1 cellular context compared by ENCODE assay signal in the genomic region with DNA sequence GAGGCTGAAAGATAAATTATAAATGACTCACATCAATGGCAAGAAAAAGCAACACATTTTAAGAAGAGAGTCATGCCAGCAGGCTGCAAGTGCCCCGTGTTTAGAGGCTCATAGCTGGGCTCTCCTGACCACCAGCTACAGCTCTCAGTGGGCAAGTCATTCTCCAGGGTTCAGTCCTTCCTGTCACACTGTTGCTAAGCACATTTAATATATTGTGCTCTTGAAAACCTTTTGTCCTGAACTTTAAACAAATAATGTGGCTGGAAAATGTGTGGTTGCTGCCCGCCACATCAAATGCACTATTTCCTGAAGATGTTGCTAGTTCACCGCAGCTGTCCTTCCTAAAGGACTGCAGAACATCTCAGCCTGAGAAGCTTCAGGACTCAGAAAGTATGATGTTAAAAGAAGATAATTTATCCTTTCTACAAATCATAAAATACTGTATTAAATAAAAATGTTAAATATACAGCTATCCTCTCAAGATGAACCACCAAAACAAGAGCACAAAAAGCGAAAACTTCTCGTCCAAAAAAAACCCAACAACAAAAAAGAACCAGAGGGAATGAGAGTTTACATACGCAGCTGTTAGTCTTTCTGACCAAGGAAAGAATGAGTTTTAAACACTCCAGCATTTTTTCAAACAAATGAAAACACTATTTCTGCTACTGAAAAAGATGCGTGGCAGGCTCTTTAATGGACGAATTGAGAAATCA.
TF ChIP-seq lines count a peak whose summit lies in the region.

No MANE protein-coding gene starts in this region.

TF ChIP-seq in GM23338, 12 proteins besides CTCF, POLR2A, EP300 and RAD21 (continued from another document):
- TF ChIP-seq, protein P1, sequence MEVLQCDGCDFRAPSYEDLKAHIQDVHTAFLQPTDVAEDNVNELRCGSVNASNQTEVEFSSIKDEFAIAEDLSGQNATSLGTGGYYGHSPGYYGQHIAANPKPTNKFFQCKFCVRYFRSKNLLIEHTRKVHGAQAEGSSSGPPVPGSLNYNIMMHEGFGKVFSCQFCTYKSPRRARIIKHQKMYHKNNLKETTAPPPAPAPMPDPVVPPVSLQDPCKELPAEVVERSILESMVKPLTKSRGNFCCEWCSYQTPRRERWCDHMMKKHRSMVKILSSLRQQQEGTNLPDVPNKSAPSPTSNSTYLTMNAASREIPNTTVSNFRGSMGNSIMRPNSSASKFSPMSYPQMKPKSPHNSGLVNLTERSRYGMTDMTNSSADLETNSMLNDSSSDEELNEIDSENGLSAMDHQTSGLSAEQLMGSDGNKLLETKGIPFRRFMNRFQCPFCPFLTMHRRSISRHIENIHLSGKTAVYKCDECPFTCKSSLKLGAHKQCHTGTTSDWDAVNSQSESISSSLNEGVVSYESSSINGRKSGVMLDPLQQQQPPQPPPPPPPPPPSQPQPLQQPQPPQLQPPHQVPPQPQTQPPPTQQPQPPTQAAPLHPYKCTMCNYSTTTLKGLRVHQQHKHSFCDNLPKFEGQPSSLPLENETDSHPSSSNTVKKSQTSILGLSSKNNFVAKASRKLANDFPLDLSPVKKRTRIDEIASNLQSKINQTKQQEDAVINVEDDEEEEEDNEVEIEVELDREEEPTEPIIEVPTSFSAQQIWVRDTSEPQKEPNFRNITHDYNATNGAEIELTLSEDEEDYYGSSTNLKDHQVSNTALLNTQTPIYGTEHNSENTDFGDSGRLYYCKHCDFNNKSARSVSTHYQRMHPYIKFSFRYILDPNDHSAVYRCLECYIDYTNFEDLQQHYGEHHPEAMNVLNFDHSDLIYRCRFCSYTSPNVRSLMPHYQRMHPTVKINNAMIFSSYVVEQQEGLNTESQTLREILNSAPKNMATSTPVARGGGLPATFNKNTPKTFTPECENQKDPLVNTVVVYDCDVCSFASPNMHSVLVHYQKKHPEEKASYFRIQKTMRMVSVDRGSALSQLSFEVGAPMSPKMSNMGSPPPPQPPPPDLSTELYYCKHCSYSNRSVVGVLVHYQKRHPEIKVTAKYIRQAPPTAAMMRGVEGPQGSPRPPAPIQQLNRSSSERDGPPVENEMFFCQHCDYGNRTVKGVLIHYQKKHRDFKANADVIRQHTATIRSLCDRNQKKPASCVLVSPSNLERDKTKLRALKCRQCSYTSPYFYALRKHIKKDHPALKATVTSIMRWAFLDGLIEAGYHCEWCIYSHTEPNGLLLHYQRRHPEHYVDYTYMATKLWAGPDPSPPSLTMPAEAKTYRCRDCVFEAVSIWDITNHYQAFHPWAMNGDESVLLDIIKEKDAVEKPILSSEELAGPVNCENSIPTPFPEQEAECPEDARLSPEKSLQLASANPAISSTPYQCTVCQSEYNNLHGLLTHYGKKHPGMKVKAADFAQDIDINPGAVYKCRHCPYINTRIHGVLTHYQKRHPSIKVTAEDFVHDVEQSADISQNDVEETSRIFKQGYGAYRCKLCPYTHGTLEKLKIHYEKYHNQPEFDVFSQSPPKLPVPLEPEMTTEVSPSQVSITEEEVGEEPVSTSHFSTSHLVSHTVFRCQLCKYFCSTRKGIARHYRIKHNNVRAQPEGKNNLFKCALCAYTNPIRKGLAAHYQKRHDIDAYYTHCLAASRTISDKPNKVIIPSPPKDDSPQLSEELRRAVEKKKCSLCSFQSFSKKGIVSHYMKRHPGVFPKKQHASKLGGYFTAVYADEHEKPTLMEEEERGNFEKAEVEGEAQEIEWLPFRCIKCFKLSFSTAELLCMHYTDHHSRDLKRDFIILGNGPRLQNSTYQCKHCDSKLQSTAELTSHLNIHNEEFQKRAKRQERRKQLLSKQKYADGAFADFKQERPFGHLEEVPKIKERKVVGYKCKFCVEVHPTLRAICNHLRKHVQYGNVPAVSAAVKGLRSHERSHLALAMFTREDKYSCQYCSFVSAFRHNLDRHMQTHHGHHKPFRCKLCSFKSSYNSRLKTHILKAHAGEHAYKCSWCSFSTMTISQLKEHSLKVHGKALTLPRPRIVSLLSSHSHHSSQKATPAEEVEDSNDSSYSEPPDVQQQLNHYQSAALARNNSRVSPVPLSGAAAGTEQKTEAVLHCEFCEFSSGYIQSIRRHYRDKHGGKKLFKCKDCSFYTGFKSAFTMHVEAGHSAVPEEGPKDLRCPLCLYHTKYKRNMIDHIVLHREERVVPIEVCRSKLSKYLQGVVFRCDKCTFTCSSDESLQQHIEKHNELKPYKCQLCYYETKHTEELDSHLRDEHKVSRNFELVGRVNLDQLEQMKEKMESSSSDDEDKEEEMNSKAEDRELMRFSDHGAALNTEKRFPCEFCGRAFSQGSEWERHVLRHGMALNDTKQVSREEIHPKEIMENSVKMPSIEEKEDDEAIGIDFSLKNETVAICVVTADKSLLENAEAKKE (CRISPR knock-in tag; IDR thresholded peaks at IDR 0.05): no peak
- TF ChIP-seq REST (IDR thresholded peaks at IDR 0.05; ENCODE audit: unreplicated experiment) (no peak), JUNB (IDR thresholded peaks at IDR 0.05; ENCODE audit: unreplicated experiment) (no peak)
